ENCODE assay signal across 19 cellular contexts in genomic region chr2:156625360-156625995, GRCh38.
"Had no signal": no experiment of that assay in that cellular context is flagged by ENCODE, and none has a peak within 500 bp of the region (broad histone marks: within the 10 kb centered on the region; RNA-seq: fewer than 3 reads in every experiment).

No MANE protein-coding gene starts in this region.

- ATAC-seq: activated CD8-positive, alpha-beta memory T cell treated with anti-CD3 and anti-CD28 coated beads, Interleukin-2, amount 10 ng/mL, durations not matched to agents 7 days and 5 days; gastroesophageal sphincter; T-cell had no signal

- H3K27me3 ChIP-seq: brain microvascular endothelial cell, gastroesophageal sphincter, transverse colon had no signal

- H3K4me3 ChIP-seq: coronary artery, gastroesophageal sphincter, lung, transverse colon had no signal

- H3K4me1 ChIP-seq: gastroesophageal sphincter, transverse colon had no signal

- H3K9me3 ChIP-seq: SK-N-SH had no signal

- DNase-seq: activated CD4-positive, alpha-beta memory T cell treated with anti-CD3 and anti-CD28 coated beads, Interleukin-2, amount 10 ng/mL, durations not matched to agents 7 days and 5 days; activated CD4-positive, alpha-beta T cell treated with anti-CD3 and anti-CD28 coated beads for 48 hours; activated CD4-positive, CD25-positive, alpha-beta regulatory T cell; activated CD8-positive, alpha-beta memory T cell treated with anti-CD3 and anti-CD28 coated beads, Interleukin-2, amount 10 ng/mL, durations not matched to agents 7 days and 5 days; activated naive CD4-positive, alpha-beta T cell treated with anti-CD3 and anti-CD28 coated beads for 36 hours; activated T-cell treated with anti-CD3 and anti-CD28 coated beads, Interleukin-2, amount 50 U/mL, for 1 hour; anterior cingulate cortex; brain microvascular endothelial cell; erythroblast; nucleus accumbens; SK-N-SH; stimulated activated CD4-positive, alpha-beta T cell treated with anti-CD3 and anti-CD28 coated beads, Interleukin-2, amount 100 ng/mL, for 24 hours; stimulated activated naive CD4-positive, alpha-beta T cell treated with Interleukin-2 at 50 U/mL for 16 hours; T-cell; T-helper 9 cell; transverse colon had no signal

- H3K36me3 ChIP-seq: brain microvascular endothelial cell, gastroesophageal sphincter, transverse colon had no signal

- H3K27ac ChIP-seq: brain microvascular endothelial cell, gastroesophageal sphincter, transverse colon had no signal
